Comparison of ENCODE assay signal across 9 cellular contexts in genomic region chr5:137142371-137143243, GRCh38.
DNase-seq lines count a peak whose midpoint lies in the region; ATAC-seq and TF ChIP-seq lines count a peak whose summit lies in the region.
"Had no signal": no experiment of that assay in that cellular context is flagged by ENCODE, and none has a peak within 500 bp of the region (broad histone marks: within the 10 kb centered on the region; RNA-seq: fewer than 3 reads in every experiment).

No MANE protein-coding gene starts in this region.

- POLR2A ChIA-PET in AG04449 (lab: Yijun Ruan, JAX): interaction anchor here (0.9 to 1.0 kb wide), 3 partner anchors 75 to 333 kb away, joined by 3 to 4 read pairs (median 3); no protein-coding TSS in a partner anchor

- H3K4me3 Mint-ChIP-seq in endodermal cell: no peak overlapping the region
- H3K4me3 Mint-ChIP-seq: naive B cell had no signal

- no peaks in the 10 kb centered on the region for H3K9me3 ChIP-seq in endodermal cell (ENCODE audit: control insufficient read depth, low read length)

- H3K27me3 Mint-ChIP-seq in endodermal cell (ENCODE audit: insufficient read depth): no peaks in the 10 kb centered on the region

- H3K9ac ChIP-seq in endodermal cell (ENCODE audit: extremely low read depth, low read length, poor library complexity, severe bottlenecking): no peak overlapping the region

- H3K36me3 ChIP-seq in endodermal cell (ENCODE audit: control insufficient read depth, insufficient read depth, low read length): no peaks in the 10 kb centered on the region

- H3K4me3 ChIP-seq in AG04449 (ENCODE audit: low read depth, low read length): peak overlapping the region; percentile 15
- no peak overlapping the region for H3K4me3 ChIP-seq in endodermal cell (ENCODE audit: low read length)

- CTCF ChIA-PET in AG04449 (lab: Yijun Ruan, JAX): interaction anchor here (0.9 to 1.4 kb wide), 3 partner anchors 48 to 178 kb away, joined by 3 to 5 read pairs (median 3); no protein-coding TSS in a partner anchor

- H3K27ac Mint-ChIP-seq in endodermal cell: no peak overlapping the region
- H3K27ac Mint-ChIP-seq: naive B cell had no signal

- TF ChIP-seq CTCF in AG04449 (IDR thresholded peaks at IDR 0.05; ENCODE audit: insufficient read depth, low read length, missing control alignments) (no peak), endodermal cell (conservative IDR thresholded peaks at IDR 0.05) (no peak)

- ATAC-seq in GM21619 (IDR thresholded peaks at IDR 0.05; ENCODE audit: unreplicated experiment): peak; percentile 78

- H3K27ac ChIP-seq in endodermal cell (ENCODE audit: low read depth, low read length): no peak overlapping the region

- H3K4me1 Mint-ChIP-seq in endodermal cell: peaks cover 28% of the 10 kb centered on the region
- H3K4me1 Mint-ChIP-seq: naive B cell had no signal

- H3K4me1 ChIP-seq in endodermal cell (ENCODE audit: control insufficient read depth, insufficient read depth, low read length): peaks cover 6% of the 10 kb centered on the region

- H3K27me3 ChIP-seq in endodermal cell (ENCODE audit: control insufficient read depth, insufficient read depth, low read length, poor library complexity, severe bottlenecking): no peaks in the 10 kb centered on the region

- no peaks in the 10 kb centered on the region for H3K36me3 Mint-ChIP-seq in endodermal cell (ENCODE audit: low read depth)
- H3K36me3 Mint-ChIP-seq: naive B cell had no signal

- DNase-seq in AG04449 (ENCODE audit: low read depth, low spot score) (peak; percentile 92), NCI-H2171 (lab: John Stamatoyannopoulos, UW) (peak; percentile 81), foreskin melanocyte (peak; percentile 86), hippocampal formation (lab: John Stamatoyannopoulos, UW) (no peak), pons (ENCODE audit: low spot score) (no peak), endodermal cell (no peak)
- no peak for DNase-seq in activated CD4-positive, alpha-beta T cell treated with anti-CD3 and anti-CD28 coated beads for 4 hours
- DNase-seq: naive B cell had no signal

- no peaks in the 10 kb centered on the region for H3K9me3 Mint-ChIP-seq in endodermal cell

- WGBS in endodermal cell (ENCODE audit: insufficient coverage in 1 of 2, insufficient read length in 1 of 2), 2 experiments: 92 to 94% methylated on average over 4 to 5 of the region's 5 CpGs

Comparison
In these comparisons a context has a peak if more than half of its experiments do, and no peak if none do; other contexts are left out.
1. DNase-seq: peak in AG04449 (single experiment), NCI-H2171 (single experiment) and foreskin melanocyte (single experiment); none in activated CD4-positive, alpha-beta T cell treated with anti-CD3 and anti-CD28 coated beads for 4 hours (0 of 2), hippocampal formation (0 of 2), pons (single experiment) and endodermal cell (single experiment).